In the genomic region with DNA sequence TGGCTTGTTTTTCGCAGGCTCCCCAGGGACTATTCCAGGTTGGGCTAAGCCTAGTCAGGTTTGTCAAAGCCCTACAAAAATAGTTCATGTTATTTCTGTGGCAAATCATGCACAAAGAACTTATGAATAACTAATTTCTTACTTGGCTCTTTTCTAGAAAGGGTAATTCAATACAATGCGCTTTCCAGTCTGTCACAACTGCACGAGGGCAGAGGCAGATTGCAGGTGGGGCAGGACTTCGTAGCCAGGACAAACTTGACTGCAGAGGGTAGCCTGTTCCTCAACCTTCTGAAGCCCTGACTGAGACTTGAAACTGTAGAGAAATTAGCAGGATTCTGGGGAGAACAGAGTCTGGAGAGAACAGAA, we compare ENCODE assay signal across 12 cellular contexts.
DNase-seq lines count a peak whose midpoint lies in the region; ATAC-seq and TF ChIP-seq lines count a peak whose summit lies in the region.
"Had no signal": no experiment of that assay in that cellular context is flagged by ENCODE, and none has a peak within 500 bp of the region (broad histone marks: within the 10 kb centered on the region; RNA-seq: fewer than 3 reads in every experiment).

No MANE protein-coding gene starts in this region.

- H3K9me3 ChIP-seq in BLaER1 (peaks cover 15% of the 10 kb centered on the region), right lobe of liver (no peaks in the 10 kb centered on the region), SK-N-SH (no peaks in the 10 kb centered on the region)
- H3K9me3 ChIP-seq: ascending aorta had no signal

- H3K4me3 ChIP-seq in BLaER1: no peak overlapping the region
- H3K4me3 ChIP-seq in right lobe of liver: no peak overlapping the region
- H3K4me3 ChIP-seq in SK-N-SH (ENCODE audit: low read depth in 2 of 2, low read length in 1 of 2): no peak overlapping the region
- H3K4me3 ChIP-seq: ascending aorta, skin epidermis had no signal

- no peak for TF ChIP-seq POLR2A in right lobe of liver (IDR thresholded peaks at IDR 0.05)

- peak; percentile 59 for ATAC-seq in GM19438 (IDR thresholded peaks at IDR 0.05; ENCODE audit: low read depth, unreplicated experiment)
- peak; percentile 55 for ATAC-seq in HG02970 (IDR thresholded peaks at IDR 0.05; ENCODE audit: low FRiP score, unreplicated experiment)
- no peak for ATAC-seq in activated B cell treated with CpG ODN at 0.5 μM for 24 hours (ENCODE audit: low read depth)
- no peak for ATAC-seq in right lobe of liver
- ATAC-seq in GM19455 (IDR thresholded peaks at IDR 0.05; ENCODE audit: unreplicated experiment): no peak
- ATAC-seq: activated CD8-positive, alpha-beta memory T cell treated with anti-CD3 and anti-CD28 coated beads, Interleukin-2, amount 10 ng/mL, durations not matched to agents 7 days and 5 days had no signal

- POLR2A ChIA-PET in activated B cell treated with CpG ODN at 0.5 μM for 24 hours (lab: Charles Lee) (interaction anchor here (0.5 to 2.2 kb wide), 9 partner anchors 10 to 256 kb away, joined by 3 to 12 read pairs (median 4); a partner anchor contains a TSS), SK-N-SH (lab: Yijun Ruan, JAX) (no interaction called here)

- H3K27ac Mint-ChIP-seq in activated B cell treated with CpG ODN at 0.5 μM for 24 hours: peak overlapping the region; percentile 92
- H3K27ac Mint-ChIP-seq: activated CD8-positive, alpha-beta memory T cell treated with anti-CD3 and anti-CD28 coated beads, Interleukin-2, amount 10 ng/mL, durations not matched to agents 7 days and 5 days had no signal

- peaks cover 27% of the 10 kb centered on the region for H3K4me1 Mint-ChIP-seq in activated B cell treated with CpG ODN at 0.5 μM for 24 hours

- DNase-seq in activated B cell treated with CpG ODN at 0.5 μM for 24 hours: peak; percentile 43
- DNase-seq in right lobe of liver: no peak
- no peak for DNase-seq in SK-N-SH
- DNase-seq in activated naive CD4-positive, alpha-beta T cell treated with anti-CD3 and anti-CD28 coated beads, Interleukin-2, amount 50 U/mL, for 16 hours: no peak
- DNase-seq: activated CD8-positive, alpha-beta memory T cell treated with anti-CD3 and anti-CD28 coated beads, Interleukin-2, amount 10 ng/mL, durations not matched to agents 7 days and 5 days; NCI-H1105 treated with DMSO at 0.1 percent for 48 hours had no signal

- no peaks in the 10 kb centered on the region for H3K27me3 ChIP-seq in BLaER1
- H3K27me3 ChIP-seq in right lobe of liver: no peaks in the 10 kb centered on the region
- no peaks in the 10 kb centered on the region for H3K27me3 ChIP-seq in SK-N-SH (ENCODE audit: insufficient read depth)
- H3K27me3 ChIP-seq: ascending aorta had no signal

- H3K9ac ChIP-seq in BLaER1 (no peak overlapping the region), SK-N-SH (no peak overlapping the region)

- intact Hi-C loops in activated B cell treated with CpG ODN at 0.5 μM for 24 hours (cut with micrococcal nuclease) (loop anchor here (1.0 to 5.0 kb wide), 3 partner anchors 38 to 211 kb away; no protein-coding TSS in a partner anchor), right lobe of liver (cut with DNase I) (no loop called here)

- no peaks in the 10 kb centered on the region for H3K27me3 Mint-ChIP-seq in activated B cell treated with CpG ODN at 0.5 μM for 24 hours
- H3K27me3 Mint-ChIP-seq: activated CD8-positive, alpha-beta memory T cell treated with anti-CD3 and anti-CD28 coated beads, Interleukin-2, amount 10 ng/mL, durations not matched to agents 7 days and 5 days had no signal

- WGBS in right lobe of liver (ENCODE audit: insufficient coverage, low coverage, low lambda C conversion rate, missing lambda C conversion rate): 41% methylated on average over 4 of the region's 4 CpGs
- whole genome bisulfite sequencing in SK-N-SH (ENCODE audit: low lambda C conversion rate): 49% methylated on average over 4 of the region's 4 CpGs

- H4K20me1 ChIP-seq in BLaER1 (no peaks in the 10 kb centered on the region), SK-N-SH (ENCODE audit: insufficient read depth) (no peaks in the 10 kb centered on the region)

- TF ChIP-seq CTCF in activated B cell treated with CpG ODN at 0.5 μM for 24 hours (IDR thresholded peaks at IDR 0.05) (no peak), right lobe of liver (IDR thresholded peaks at IDR 0.05) (no peak), SK-N-SH (IDR thresholded peaks at IDR 0.05) (no peak)

- H3K27ac ChIP-seq in BLaER1 (no peak overlapping the region), right lobe of liver (no peak overlapping the region), SK-N-SH (ENCODE audit: low read depth in 2 of 2, low read length in 1 of 2) (no peak overlapping the region)
- H3K27ac ChIP-seq: ascending aorta had no signal

- no peak for TF ChIP-seq EP300 in SK-N-SH (IDR thresholded peaks at IDR 0.05; ENCODE audit: borderline replicate concordance in 1 of 2, low read depth in 1 of 2, low read length in 1 of 2)

- TF ChIP-seq RAD21 in SK-N-SH (IDR thresholded peaks at IDR 0.05; ENCODE audit: low read length): no peak

- no peaks in the 10 kb centered on the region for H3K36me3 Mint-ChIP-seq in activated B cell treated with CpG ODN at 0.5 μM for 24 hours (ENCODE audit: low read depth)
- H3K36me3 Mint-ChIP-seq: activated CD8-positive, alpha-beta memory T cell treated with anti-CD3 and anti-CD28 coated beads, Interleukin-2, amount 10 ng/mL, durations not matched to agents 7 days and 5 days had no signal

- no peaks in the 10 kb centered on the region for H3K9me3 Mint-ChIP-seq in activated B cell treated with CpG ODN at 0.5 μM for 24 hours

- no peaks in the 10 kb centered on the region for H3F3A ChIP-seq in SK-N-SH (replicated peaks; ENCODE audit: insufficient read depth)

- H3K4me3 Mint-ChIP-seq in activated B cell treated with CpG ODN at 0.5 μM for 24 hours: peak overlapping the region; percentile 73
- H3K4me3 Mint-ChIP-seq: activated CD8-positive, alpha-beta memory T cell treated with anti-CD3 and anti-CD28 coated beads, Interleukin-2, amount 10 ng/mL, durations not matched to agents 7 days and 5 days had no signal

- no peaks in the 10 kb centered on the region for H3K79me2 ChIP-seq in SK-N-SH (ENCODE audit: insufficient read depth)

- no peaks in the 10 kb centered on the region for H3K9me2 ChIP-seq in SK-N-SH

- CTCF ChIA-PET in activated B cell treated with CpG ODN at 0.5 μM for 24 hours (lab: Charles Lee) (interaction anchor here (1.5 kb wide), 1 partner anchor 44 kb away, joined by 4 read pairs; no protein-coding TSS in a partner anchor), SK-N-SH (lab: Yijun Ruan, JAX) (no interaction called here)

- H3K4me2 ChIP-seq in BLaER1: peak overlapping the region; percentile 73
- no peak overlapping the region for H3K4me2 ChIP-seq in SK-N-SH

- H3K36me3 ChIP-seq in BLaER1: no peaks in the 10 kb centered on the region
- no peaks in the 10 kb centered on the region for H3K36me3 ChIP-seq in right lobe of liver
- no peaks in the 10 kb centered on the region for H3K36me3 ChIP-seq in SK-N-SH (replicated peaks in 1 of 2; ENCODE audit: control insufficient read depth in 1 of 2, insufficient read depth in 2 of 2, low read length in 1 of 2)
- H3K36me3 ChIP-seq: ascending aorta had no signal

- H3K4me1 ChIP-seq in BLaER1 (peaks cover 52% of the 10 kb centered on the region), right lobe of liver (no peaks in the 10 kb centered on the region), SK-N-SH (ENCODE audit: control insufficient read depth in 1 of 2, insufficient read depth in 2 of 2, low read depth in 1 of 2, low read length in 1 of 2) (peaks cover 0 to 12% of the 10 kb centered on the region in 2 experiments; a peak in 3 of 4 replicates)
- H3K4me1 ChIP-seq: ascending aorta had no signal

- H2AFZ ChIP-seq in SK-N-SH (ENCODE audit: low read depth): no peak overlapping the region

TF ChIP-seq in SK-N-SH, 30 proteins besides CTCF, POLR2A, EP300 and RAD21:
- no peak for TF ChIP-seq NFIC (IDR thresholded peaks at IDR 0.05; ENCODE audit: borderline replicate concordance)
- TF ChIP-seq, protein P1, sequence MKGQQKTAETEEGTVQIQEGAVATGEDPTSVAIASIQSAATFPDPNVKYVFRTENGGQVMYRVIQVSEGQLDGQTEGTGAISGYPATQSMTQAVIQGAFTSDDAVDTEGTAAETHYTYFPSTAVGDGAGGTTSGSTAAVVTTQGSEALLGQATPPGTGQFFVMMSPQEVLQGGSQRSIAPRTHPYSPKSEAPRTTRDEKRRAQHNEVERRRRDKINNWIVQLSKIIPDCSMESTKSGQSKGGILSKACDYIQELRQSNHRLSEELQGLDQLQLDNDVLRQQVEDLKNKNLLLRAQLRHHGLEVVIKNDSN (IDR thresholded peaks at IDR 0.05; ENCODE audit: borderline replicate concordance, low read depth): no peak
- TF ChIP-seq GABPA (IDR thresholded peaks at IDR 0.05; ENCODE audit: low read depth): no peak
- TF ChIP-seq FOXM1 (IDR thresholded peaks at IDR 0.05; ENCODE audit: low read depth): no peak
- no peak for TF ChIP-seq SIN3A (IDR thresholded peaks at IDR 0.05; ENCODE audit: borderline replicate concordance, low read depth, low read length)
- TF ChIP-seq, protein P2, sequence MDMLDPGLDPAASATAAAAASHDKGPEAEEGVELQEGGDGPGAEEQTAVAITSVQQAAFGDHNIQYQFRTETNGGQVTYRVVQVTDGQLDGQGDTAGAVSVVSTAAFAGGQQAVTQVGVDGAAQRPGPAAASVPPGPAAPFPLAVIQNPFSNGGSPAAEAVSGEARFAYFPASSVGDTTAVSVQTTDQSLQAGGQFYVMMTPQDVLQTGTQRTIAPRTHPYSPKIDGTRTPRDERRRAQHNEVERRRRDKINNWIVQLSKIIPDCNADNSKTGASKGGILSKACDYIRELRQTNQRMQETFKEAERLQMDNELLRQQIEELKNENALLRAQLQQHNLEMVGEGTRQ (IDR thresholded peaks at IDR 0.05; ENCODE audit: borderline replicate concordance, low read depth, low read length): no peak
- TF ChIP-seq, protein P3, sequence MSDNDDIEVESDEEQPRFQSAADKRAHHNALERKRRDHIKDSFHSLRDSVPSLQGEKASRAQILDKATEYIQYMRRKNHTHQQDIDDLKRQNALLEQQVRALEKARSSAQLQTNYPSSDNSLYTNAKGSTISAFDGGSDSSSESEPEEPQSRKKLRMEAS (IDR thresholded peaks at IDR 0.05; ENCODE audit: low read depth): no peak

Comparison
In these comparisons a context has a peak if more than half of its experiments do, and no peak if none do; other contexts are left out.
1. ATAC-seq: peak in GM19438 (single experiment) and HG02970 (single experiment); none in activated B cell treated with CpG ODN at 0.5 μM for 24 hours (single experiment), right lobe of liver (0 of 4) and GM19455 (single experiment).